In genomic region chr3:79521221-79521848, GRCh38 we compare ENCODE assay signal across 8 cellular contexts.
A peak's percentile ranks its signal among the peaks of the same experiment; 100 is the strongest.
DNase-seq lines count a peak whose midpoint lies in the region; ATAC-seq and TF ChIP-seq lines count a peak whose summit lies in the region.

No MANE protein-coding gene starts in this region.

- ATAC-seq in GM18873 (IDR thresholded peaks at IDR 0.05; ENCODE audit: low FRiP score, unreplicated experiment) = no peak

- no peak overlapping the region for H3K9ac ChIP-seq in GM23248

- H3K27ac ChIP-seq in GM23248 = no peak overlapping the region
- no peak overlapping the region for H3K27ac ChIP-seq in WERI-Rb-1
- no peak overlapping the region for H3K27ac ChIP-seq in uterus

- no peaks in the 10 kb centered on the region for H3K36me3 ChIP-seq in GM06990 (ENCODE audit: control insufficient read depth, insufficient read depth, low read length)
- no peaks in the 10 kb centered on the region for H3K36me3 ChIP-seq in GM23248 (ENCODE audit: low read depth)
- H3K36me3 ChIP-seq in WERI-Rb-1 = no peaks in the 10 kb centered on the region
- H3K36me3 ChIP-seq in uterus = no peaks in the 10 kb centered on the region

- no peaks in the 10 kb centered on the region for H3K79me2 ChIP-seq in GM23248 (ENCODE audit: insufficient read depth)

- no peaks in the 10 kb centered on the region for H3K27me3 Mint-ChIP-seq in activated T-helper 2 cell treated with anti-CD3 and anti-CD28 coated beads, Interferon-gamma antibody, Interleukin-2, Interleukin-4, amounts not matched to agents 10 μg/mL and 5 μg/mL and 100 μg/mL, durations not matched to agents 14 hours and 24 hours and 36 hours (ENCODE audit: low read depth)

- WGBS in GM23248 (ENCODE audit: low coverage in 1 of 2, low lambda C conversion rate in 2 of 2, missing lambda C conversion rate in 2 of 2), 2 experiments = 13 to 18% methylated on average over 8 of the region's 8 CpGs

- TF ChIP-seq CTCF in GM06990 (IDR thresholded peaks at IDR 0.05; ENCODE audit: insufficient read depth, low read length, poor library complexity, severe bottlenecking) (peak; percentile 37), WERI-Rb-1 (IDR thresholded peaks at IDR 0.05; ENCODE audit: low read depth, low read length) (peak; percentile 28; the same call in 1 of the 2 replicates), uterus (IDR thresholded peaks at IDR 0.05) (peak; percentile 13 to 34 (median 26))

- no peaks in the 10 kb centered on the region for H4K20me1 ChIP-seq in GM23248 (ENCODE audit: insufficient read depth)

- no peaks in the 10 kb centered on the region for H3K4me1 ChIP-seq in GM23248 (ENCODE audit: insufficient read depth)
- H3K4me1 ChIP-seq in uterus = no peaks in the 10 kb centered on the region

- H3K4me1 Mint-ChIP-seq in activated T-helper 2 cell treated with anti-CD3 and anti-CD28 coated beads, Interferon-gamma antibody, Interleukin-2, Interleukin-4, amounts not matched to agents 10 μg/mL and 5 μg/mL and 100 μg/mL, durations not matched to agents 14 hours and 24 hours and 36 hours (ENCODE audit: low read depth) = no peaks in the 10 kb centered on the region

- H3K27me3 ChIP-seq in GM06990 (replicated peaks; ENCODE audit: control insufficient read depth, insufficient read depth, low read length) (no peaks in the 10 kb centered on the region), GM23248 (replicated peaks; ENCODE audit: insufficient read depth) (no peaks in the 10 kb centered on the region), WERI-Rb-1 (ENCODE audit: insufficient read depth, low read depth, severe bottlenecking) (no peaks in the 10 kb centered on the region), uterus (no peaks in the 10 kb centered on the region)

- H3K36me3 Mint-ChIP-seq in activated T-helper 2 cell treated with anti-CD3 and anti-CD28 coated beads, Interferon-gamma antibody, Interleukin-2, Interleukin-4, amounts not matched to agents 10 μg/mL and 5 μg/mL and 100 μg/mL, durations not matched to agents 14 hours and 24 hours and 36 hours (ENCODE audit: low read depth) = no peaks in the 10 kb centered on the region

- in situ Hi-C loops in GM23248 (cut with MboI) = no loop called here

- no peak for TF ChIP-seq POLR2A in uterus (IDR thresholded peaks at IDR 0.05)

- peak overlapping the region; percentile 29 for H2AFZ ChIP-seq in GM23248

- H3K4me3 ChIP-seq in GM06990 (replicated peaks; ENCODE audit: low read depth, low read length) = no peak overlapping the region
- 0 out of 2 replicates have a peak overlapping the region, but pooled peaks have one; percentile 8 for H3K4me3 ChIP-seq in GM23248
- H3K4me3 ChIP-seq in WERI-Rb-1 (ENCODE audit: low read depth, low read length) = peak overlapping the region; percentile 32
- H3K4me3 ChIP-seq in uterus = no peak overlapping the region

- no peak overlapping the region for H3K4me3 Mint-ChIP-seq in activated T-helper 2 cell treated with anti-CD3 and anti-CD28 coated beads, Interferon-gamma antibody, Interleukin-2, Interleukin-4, amounts not matched to agents 10 μg/mL and 5 μg/mL and 100 μg/mL, durations not matched to agents 14 hours and 24 hours and 36 hours (ENCODE audit: low read depth)

- H3K9me3 Mint-ChIP-seq in activated T-helper 2 cell treated with anti-CD3 and anti-CD28 coated beads, Interferon-gamma antibody, Interleukin-2, Interleukin-4, amounts not matched to agents 10 μg/mL and 5 μg/mL and 100 μg/mL, durations not matched to agents 14 hours and 24 hours and 36 hours = no peaks in the 10 kb centered on the region

- intact Hi-C loops in uterus (cut with DNase I; ENCODE audit: low total_unique reads) = no loop called here
- intact Hi-C loops in activated T-helper 2 cell treated with anti-CD3 and anti-CD28 coated beads, Interferon-gamma antibody, Interleukin-2, Interleukin-4, amounts not matched to agents 10 μg/mL and 5 μg/mL and 100 μg/mL, durations not matched to agents 14 hours and 24 hours and 36 hours (cut with micrococcal nuclease) = no loop called here

- DNase-seq in GM06990 (ENCODE audit: extremely low read depth, insufficient read length) (no peak), GM23248 (peak; percentile 50), MV-4-11 (lab: John Stamatoyannopoulos, UW) (peak; percentile 24), WERI-Rb-1 (no peak), inferior parietal cortex (ENCODE audit: extremely low spot score) (peak; percentile 79), uterus (no peak)
- DNase-seq in activated T-helper 2 cell treated with anti-CD3 and anti-CD28 coated beads, Interferon-gamma antibody, Interleukin-2, Interleukin-4, amounts not matched to agents 10 μg/mL and 5 μg/mL and 100 μg/mL, durations not matched to agents 14 hours and 24 hours and 36 hours (ENCODE audit: low spot score) = no peak

- peak overlapping the region; percentile 54 for H3K4me2 ChIP-seq in GM23248 (ENCODE audit: unreplicated experiment)

- no peaks in the 10 kb centered on the region for H3K9me2 ChIP-seq in GM23248 (ENCODE audit: insufficient read depth)

- H3F3A ChIP-seq in GM23248 (ENCODE audit: insufficient read depth) = no peaks in the 10 kb centered on the region

- no peak overlapping the region for H3K27ac Mint-ChIP-seq in activated T-helper 2 cell treated with anti-CD3 and anti-CD28 coated beads, Interferon-gamma antibody, Interleukin-2, Interleukin-4, amounts not matched to agents 10 μg/mL and 5 μg/mL and 100 μg/mL, durations not matched to agents 14 hours and 24 hours and 36 hours

- H3K9me3 ChIP-seq in GM23248 (ENCODE audit: low read depth) = no peaks in the 10 kb centered on the region
- no peaks in the 10 kb centered on the region for H3K9me3 ChIP-seq in WERI-Rb-1 (ENCODE audit: severe bottlenecking)
- no peaks in the 10 kb centered on the region for H3K9me3 ChIP-seq in uterus

Comparison
In these comparisons a context has a peak if more than half of its experiments do, and no peak if none do; other contexts are left out.
1. DNase-seq: peak in GM23248 (single experiment), MV-4-11 (single experiment) and inferior parietal cortex (single experiment); none in GM06990 (single experiment), WERI-Rb-1 (single experiment), uterus (0 of 2) and activated T-helper 2 cell treated with anti-CD3 and anti-CD28 coated beads, Interferon-gamma antibody, Interleukin-2, Interleukin-4, amounts not matched to agents 10 μg/mL and 5 μg/mL and 100 μg/mL, durations not matched to agents 14 hours and 24 hours and 36 hours (single experiment).
2. H3K4me3 ChIP-seq: peak in GM23248 (single experiment) and WERI-Rb-1 (single experiment); none in GM06990 (single experiment) and uterus (0 of 2).
3. Peak in every context shown above with its lines, with median percentiles within 50 percentile points of each other: CTCF ChIP-seq.